ENCODE assay signal across 18 cellular contexts in the genomic region with DNA sequence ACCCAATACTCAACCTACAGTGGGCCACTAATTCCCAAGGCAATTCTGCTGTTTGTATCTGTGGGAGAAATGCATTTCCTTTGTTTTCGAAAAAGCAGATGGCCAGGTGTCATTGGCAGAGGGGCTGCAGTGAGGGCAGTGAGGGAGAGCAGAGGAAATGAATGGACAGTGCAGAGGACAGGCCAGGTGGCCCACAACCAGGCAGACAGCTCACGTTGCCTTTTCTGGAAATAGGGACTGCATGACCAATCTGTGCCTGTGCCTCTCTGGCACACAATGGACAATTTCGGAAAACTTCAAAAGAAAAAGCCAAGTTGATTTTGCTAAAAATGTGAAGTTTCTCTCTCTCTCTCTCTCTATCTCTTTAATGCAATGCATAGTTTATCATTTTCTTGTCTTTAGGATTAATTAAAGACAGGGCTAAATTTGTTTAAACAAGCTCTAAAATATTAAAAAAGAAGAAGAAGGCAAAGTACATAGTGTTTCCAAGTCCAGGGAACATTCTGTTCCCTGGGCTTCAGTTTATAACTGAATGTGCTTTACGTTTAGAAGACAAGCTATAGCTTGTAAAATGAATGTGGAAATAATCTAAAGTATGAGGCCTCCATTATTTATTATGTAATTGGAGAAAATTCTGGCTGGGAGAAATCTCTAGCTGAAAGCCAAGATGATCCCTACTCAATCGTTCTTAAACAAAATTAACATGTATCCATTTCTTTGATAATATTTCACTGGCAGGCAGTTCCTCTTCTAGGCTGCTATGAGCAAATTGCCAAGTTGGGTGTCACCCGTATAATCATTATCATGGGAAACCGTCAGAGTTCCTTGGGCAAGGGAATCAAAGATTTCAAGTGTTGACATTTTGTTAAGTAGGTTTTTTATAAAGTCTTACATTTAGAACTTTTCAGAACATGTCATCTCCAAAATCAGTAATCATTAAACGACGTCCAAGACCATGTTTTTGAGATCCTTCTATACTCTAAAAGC. TPM values are rescaled to one million over a fixed set of nuclear protein-coding genes. Genes with fewer than 3 reads are reported as not detected.
DNase-seq lines count a peak whose midpoint lies in the region; TF ChIP-seq lines count a peak whose summit lies in the region.
"Had no signal": no experiment of that assay in that cellular context is flagged by ENCODE, and none has a peak within 500 bp of the region (broad histone marks: within the 10 kb centered on the region; RNA-seq: fewer than 3 reads in every experiment).

No MANE protein-coding gene starts in this region.

- no peaks in the 10 kb centered on the region for H3K27me3 Mint-ChIP-seq in osteocyte (ENCODE audit: unreplicated experiment)
- H3K27me3 Mint-ChIP-seq: activated naive CD8-positive, alpha-beta T cell had no signal

- WGBS in esophagus, 2 donors = 29 to 48% methylated on average over 9 of the region's 9 CpGs

- H3K27me3 ChIP-seq in right atrium auricular region (no peaks in the 10 kb centered on the region), left ventricle myocardium inferior (ENCODE audit: low read depth) (no peaks in the 10 kb centered on the region), esophagus (ENCODE audit: control insufficient read depth in 1 of 2, insufficient read depth in 2 of 2, low read length in 2 of 2) (no peaks in the 10 kb centered on the region), BE2C (no peaks in the 10 kb centered on the region)
- H3K27me3 ChIP-seq: cardiac muscle cell, right lobe of liver, thyroid gland had no signal

- H3K4me3 Mint-ChIP-seq in osteocyte (ENCODE audit: unreplicated experiment) = no peak overlapping the region
- H3K4me3 Mint-ChIP-seq: activated naive CD8-positive, alpha-beta T cell; activated T-cell treated with anti-CD3 and anti-CD28 coated beads, Interleukin-2, amount 50 U/mL, for 4 hours; CD8-positive, alpha-beta T cell had no signal

- H3K9me3 ChIP-seq in right atrium auricular region (no peaks in the 10 kb centered on the region), left ventricle myocardium inferior (replicated peaks) (no peaks in the 10 kb centered on the region), esophagus (ENCODE audit: control insufficient read depth in 2 of 2, insufficient read depth in 1 of 2, low read depth in 1 of 2, low read length in 1 of 2) (no peaks in the 10 kb centered on the region), BE2C (no peaks in the 10 kb centered on the region)
- H3K9me3 ChIP-seq: right lobe of liver, thyroid gland had no signal

- no peaks in the 10 kb centered on the region for H3K36me3 ChIP-seq in right atrium auricular region
- H3K36me3 ChIP-seq in left ventricle myocardium inferior = no peaks in the 10 kb centered on the region
- H3K36me3 ChIP-seq in esophagus (ENCODE audit: control insufficient read depth in 2 of 2, insufficient read depth in 2 of 2, low read length in 1 of 2) = no peaks in the 10 kb centered on the region
- no peaks in the 10 kb centered on the region for H3K36me3 ChIP-seq in BE2C
- H3K36me3 ChIP-seq: cardiac muscle cell, right lobe of liver, thyroid gland had no signal

- peak overlapping the region in 1 of 2 donors; percentile 37 for H3K27ac ChIP-seq in right atrium auricular region
- H3K27ac ChIP-seq in left ventricle myocardium inferior (replicated peaks) = no peak overlapping the region
- peak overlapping the region; percentile 87 to 91 for H3K27ac ChIP-seq in esophagus (ENCODE audit: low read depth in 2 of 2, low read length in 1 of 2)
- H3K27ac ChIP-seq: cardiac muscle cell, right lobe of liver, thyroid gland had no signal

- intact Hi-C loops in left ventricle myocardium inferior (cut with micrococcal nuclease) (no loop called here), posterior vena cava (cut with DNase I) (loop anchor here in 1 of 2 donors (10.0 kb wide), 2 partner anchors 51 to 161 kb away; a partner anchor contains a TSS)

- TF ChIP-seq CTCF in right atrium auricular region (IDR thresholded peaks at IDR 0.05) (no peak), left ventricle myocardium inferior (IDR thresholded peaks at IDR 0.05; ENCODE audit: borderline replicate concordance) (no peak), osteocyte (IDR thresholded peaks at IDR 0.05) (no peak), BE2C (IDR thresholded peaks at IDR 0.05; ENCODE audit: low read depth, low read length) (no peak)

- H3K4me1 ChIP-seq in right atrium auricular region (peaks cover 0 to 36% of the 10 kb centered on the region in 2 donors), left ventricle myocardium inferior (peaks cover 16% of the 10 kb centered on the region), esophagus (ENCODE audit: control insufficient read depth in 2 of 2, insufficient read depth in 2 of 2, low read length in 1 of 2) (peaks cover 0 to 10% of the 10 kb centered on the region in 2 donors), BE2C (no peaks in the 10 kb centered on the region)
- H3K4me1 ChIP-seq: right lobe of liver had no signal

- H3K27ac Mint-ChIP-seq in osteocyte (ENCODE audit: unreplicated experiment) = peak overlapping the region; percentile 67
- H3K27ac Mint-ChIP-seq: activated naive CD8-positive, alpha-beta T cell; CD8-positive, alpha-beta T cell had no signal

- peaks cover 47% of the 10 kb centered on the region for H3K4me1 Mint-ChIP-seq in osteocyte (ENCODE audit: unreplicated experiment)

- H3K9me3 Mint-ChIP-seq in osteocyte (ENCODE audit: unreplicated experiment) = no peaks in the 10 kb centered on the region
- H3K9me3 Mint-ChIP-seq: activated T-cell treated with anti-CD3 and anti-CD28 coated beads, Interleukin-2, amount 50 U/mL, for 4 hours; CD8-positive, alpha-beta T cell had no signal

- H3K4me3 ChIP-seq in right atrium auricular region (no peak overlapping the region), left ventricle myocardium inferior (no peak overlapping the region), esophagus (ENCODE audit: low read depth in 1 of 2, low read length in 2 of 2) (no peak overlapping the region), BE2C (ENCODE audit: low read depth, low read length) (no peak overlapping the region)
- H3K4me3 ChIP-seq: cardiac muscle cell, right lobe of liver, thyroid gland had no signal

- no peaks in the 10 kb centered on the region for H3K36me3 Mint-ChIP-seq in osteocyte (ENCODE audit: unreplicated experiment)
- H3K36me3 Mint-ChIP-seq: activated naive CD8-positive, alpha-beta T cell; CD8-positive, alpha-beta T cell had no signal

- peak; percentile 57 for DNase-seq in right atrium auricular region (ENCODE audit: low spot score)
- DNase-seq in left ventricle myocardium inferior = no peak
- DNase-seq in osteocyte (ENCODE audit: extremely low spot score, unreplicated experiment) = no peak
- no peak for DNase-seq in posterior vena cava (ENCODE audit: low spot score)
- no peak for DNase-seq in BE2C
- DNase-seq in stimulated activated naive CD4-positive, alpha-beta T cell treated with Interleukin-2 at 50 U/mL for 16 hours (lab: John Stamatoyannopoulos, UW) = no peak
- DNase-seq in H4 (ENCODE audit: low spot score) = no peak
- DNase-seq: activated T-cell treated with anti-CD3 and anti-CD28 coated beads, Interleukin-2, amount 50 U/mL, for 4 hours; CD8-positive, alpha-beta T cell; effector CD8-positive, alpha-beta T cell; MM.1S; NCI-H187; right lobe of liver; stimulated activated CD4-positive, alpha-beta T cell treated with anti-CD3 and anti-CD28 coated beads, Interleukin-2, amount 100 ng/mL, for 48 hours; thyroid gland had no signal

RNA-seq across cellular contexts. Expression of a gene that starts 52.3 kb away (rescaled TPM):
- 10 to 100 TPM; 31.4 to 37.2 TPM for total RNA-seq in right atrium auricular region
- 40.9 TPM for total RNA-seq in left ventricle myocardium inferior
- polyA plus RNA-seq in esophagus = 10 to 100 TPM; 33.6 to 53.3 TPM
- total RNA-seq in osteocyte = 18.2 and 18.8 TPM in 2 replicates
- total RNA-seq in posterior vena cava = 10 to 100 TPM; 87.3 to 92.3 TPM
- 21.9 TPM for polyA plus RNA-seq in BE2C (2012; ENCODE audit: insufficient read depth, insufficient read length, low read depth)
- total RNA-seq in H4 (2014; rRNA removed; shearing (Covaris generic)) = 31.3 and 36.1 TPM in 2 replicates
